Comparison of ENCODE assay signal across 34 cellular contexts in genomic region chr16:24332178-24332577, GRCh38.
"Had no signal": no experiment of that assay in that cellular context is flagged by ENCODE, and none has a peak within 500 bp of the region (broad histone marks: within the 10 kb centered on the region; RNA-seq: fewer than 3 reads in every experiment).

No MANE protein-coding gene starts in this region.

- H3K9me3 ChIP-seq: MG63 had no signal

- H3K27me3 ChIP-seq: MG63 had no signal

- H3K36me3 ChIP-seq: MG63 had no signal

- H3K27ac ChIP-seq: KMS-11 had no signal

- DNase-seq: Karpas-422, Kasumi-1, KG1, MG63, MM.1S, MV-4-11, NCI-H1048, NCI-H1092, NCI-H1092 treated with DMSO at 0.1 percent for 48 hours, NCI-H1105, NCI-H1105 treated with DMSO at 0.1 percent for 48 hours, NCI-H1417, NCI-H1417 treated with DMSO at 0.1 percent for 48 hours, NCI-H1436, NCI-H1436 treated with DMSO at 0.1 percent for 48 hours, NCI-H146, NCI-H1694, NCI-H1694 treated with DMSO at 0.1 percent for 48 hours, NCI-H187, NCI-H187 treated with DMSO at 0.1 percent for 48 hours, NCI-H1930, NCI-H2029, NCI-H2029 treated with DMSO at 0.1 percent for 48 hours, NCI-H2081, NCI-H2081 treated with DMSO at 0.1 percent for 48 hours, NCI-H2107, NCI-H2171, NCI-H2171 treated with DMSO at 0.1 percent for 48 hours, NCI-H2227 treated with DMSO at 0.1 percent for 48 hours, NCI-H226, NCI-H345, NCI-H446, NCI-H446 treated with DMSO at 0.1 percent for 48 hours had no signal

- H3K4me3 ChIP-seq: MG63 had no signal
